ENCODE assay signal across 1 cellular context in the genomic region with DNA sequence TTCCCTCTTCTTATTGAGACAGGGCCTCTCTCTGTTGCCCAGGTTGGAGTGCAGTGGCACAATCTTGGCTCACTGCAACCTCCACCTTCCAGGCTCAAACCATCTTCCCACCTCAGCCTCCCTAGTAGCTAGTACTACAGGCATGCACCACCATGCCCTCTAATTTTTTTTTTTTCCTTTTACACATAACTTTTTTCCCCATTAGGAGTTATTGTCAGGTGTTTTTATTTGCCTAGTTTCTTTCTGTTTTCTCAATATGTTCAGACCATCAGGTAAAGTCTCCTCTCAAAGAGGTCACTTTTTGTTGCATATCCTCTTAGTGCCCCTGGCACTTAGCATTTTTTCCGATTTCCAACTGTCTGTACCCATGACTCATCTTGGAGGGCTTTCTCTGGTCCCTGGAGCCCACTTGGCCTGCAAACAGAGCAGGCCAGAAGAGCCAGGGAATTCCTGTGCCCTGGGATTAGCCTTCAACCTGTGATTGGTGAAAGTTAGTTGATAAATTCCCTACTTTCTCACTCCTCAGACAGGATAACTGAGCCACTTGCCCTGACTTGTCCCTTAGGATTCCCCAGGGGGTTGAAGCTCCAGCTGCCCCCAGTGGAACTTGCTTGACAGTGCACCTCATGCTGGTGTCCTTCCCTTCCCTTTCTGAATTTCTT.
TF ChIP-seq lines count a peak whose summit lies in the region.

No MANE protein-coding gene starts in this region.

TF ChIP-seq in HEK293, 187 proteins besides CTCF, POLR2A, EP300 and RAD21 (continued from another document and continues in another):
- TF ChIP-seq KLF17 (tag by site-specific recombination; IDR thresholded peaks at IDR 0.05): no peak
- TF ChIP-seq SALL2 (tag by site-specific recombination; IDR thresholded peaks at IDR 0.05; ENCODE audit: borderline replicate concordance): no peak
- TF ChIP-seq SCRT1 (tag by site-specific recombination; IDR thresholded peaks at IDR 0.05; ENCODE audit: borderline replicate concordance): no peak
- TF ChIP-seq ZNF626 (tag by site-specific recombination; IDR thresholded peaks at IDR 0.05): no peak
- peak; percentile 65 for TF ChIP-seq ZBTB8A (tag by site-specific recombination; IDR thresholded peaks at IDR 0.05)
- TF ChIP-seq ZFP69B (tag by site-specific recombination; IDR thresholded peaks at IDR 0.05): no peak
- no peak for TF ChIP-seq ZNF585B (tag by site-specific recombination; IDR thresholded peaks at IDR 0.05)
- TF ChIP-seq ZNF416 (tag by site-specific recombination; IDR thresholded peaks at IDR 0.05): no peak
- TF ChIP-seq ZNF16 (tag by site-specific recombination; IDR thresholded peaks at IDR 0.05; ENCODE audit: low read depth): no peak
- TF ChIP-seq ZBTB6 (tag by site-specific recombination; IDR thresholded peaks at IDR 0.05): no peak
- no peak for TF ChIP-seq ZNF302 (tag by site-specific recombination; IDR thresholded peaks at IDR 0.05; ENCODE audit: low read depth)
- TF ChIP-seq ZSCAN4 (tag by site-specific recombination; IDR thresholded peaks at IDR 0.05): no peak
- TF ChIP-seq ZNF549 (tag by site-specific recombination; IDR thresholded peaks at IDR 0.05): no peak
- TF ChIP-seq ZNF677 (tag by site-specific recombination; IDR thresholded peaks at IDR 0.05): no peak
- TF ChIP-seq ZNF175 (tag by site-specific recombination; IDR thresholded peaks at IDR 0.05): no peak
- TF ChIP-seq ZSCAN18 (tag by site-specific recombination; IDR thresholded peaks at IDR 0.05): no peak
- TF ChIP-seq ZNF394 (tag by site-specific recombination; IDR thresholded peaks at IDR 0.05; ENCODE audit: borderline replicate concordance): peak; percentile 50; the same call in 1 of the 2 replicates
- peak; percentile 38; the same call in 1 of the 2 replicates for TF ChIP-seq ZNF639 (tag by site-specific recombination; IDR thresholded peaks at IDR 0.05)
- peak; percentile 56 for TF ChIP-seq GLIS1 (tag by site-specific recombination; IDR thresholded peaks at IDR 0.05)
- no peak for TF ChIP-seq ZNF560 (tag by site-specific recombination; IDR thresholded peaks at IDR 0.05; ENCODE audit: borderline replicate concordance)
- TF ChIP-seq, protein P1, sequence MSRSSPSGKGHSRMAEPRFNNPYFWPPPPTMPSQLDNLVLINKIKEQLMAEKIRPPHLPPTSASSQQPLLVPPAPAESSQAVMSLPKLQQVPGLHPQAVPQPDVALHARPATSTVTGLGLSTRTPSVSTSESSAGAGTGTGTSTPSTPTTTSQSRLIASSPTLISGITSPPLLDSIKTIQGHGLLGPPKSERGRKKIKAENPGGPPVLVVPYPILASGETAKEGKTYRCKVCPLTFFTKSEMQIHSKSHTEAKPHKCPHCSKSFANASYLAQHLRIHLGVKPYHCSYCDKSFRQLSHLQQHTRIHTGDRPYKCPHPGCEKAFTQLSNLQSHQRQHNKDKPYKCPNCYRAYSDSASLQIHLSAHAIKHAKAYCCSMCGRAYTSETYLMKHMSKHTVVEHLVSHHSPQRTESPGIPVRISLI (tag by site-specific recombination; IDR thresholded peaks at IDR 0.05): peak; percentile 92
- no peak for TF ChIP-seq ZNF768 (tag by site-specific recombination; IDR thresholded peaks at IDR 0.05)
- TF ChIP-seq ZNF114 (tag by site-specific recombination; IDR thresholded peaks at IDR 0.05): no peak
- TF ChIP-seq INSM2 (tag by site-specific recombination; IDR thresholded peaks at IDR 0.05): peak; percentile 86
- TF ChIP-seq GLIS2 (tag by site-specific recombination; IDR thresholded peaks at IDR 0.05): no peak
- no peak for TF ChIP-seq ZNF473 (tag by site-specific recombination; IDR thresholded peaks at IDR 0.05)
- no peak for TF ChIP-seq ZBTB49 (tag by site-specific recombination; IDR thresholded peaks at IDR 0.05; ENCODE audit: low read depth)
- TF ChIP-seq, protein P2, sequence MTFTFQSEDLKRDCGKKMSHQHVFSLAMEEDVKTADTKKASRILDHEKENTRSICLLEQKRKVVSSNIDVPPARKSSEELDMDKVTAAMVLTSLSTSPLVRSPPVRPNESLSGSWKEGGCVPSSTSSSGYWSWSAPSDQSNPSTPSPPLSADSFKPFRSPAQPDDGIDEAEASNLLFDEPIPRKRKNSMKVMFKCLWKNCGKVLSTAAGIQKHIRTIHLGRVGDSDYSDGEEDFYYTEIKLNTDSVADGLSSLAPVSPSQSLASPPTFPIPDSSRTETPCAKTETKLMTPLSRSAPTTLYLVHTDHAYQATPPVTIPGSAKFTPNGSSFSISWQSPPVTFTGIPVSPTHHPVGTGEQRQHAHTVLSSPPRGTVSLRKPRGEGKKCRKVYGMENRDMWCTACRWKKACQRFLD (tag by site-specific recombination; IDR thresholded peaks at IDR 0.05): no peak
- no peak for TF ChIP-seq ZNF777 (tag by site-specific recombination; IDR thresholded peaks at IDR 0.05; ENCODE audit: borderline replicate concordance)
- no peak for TF ChIP-seq ZNF555 (tag by site-specific recombination; conservative IDR thresholded peaks at IDR 0.05)
- TF ChIP-seq ZNF292 (tag by site-specific recombination; IDR thresholded peaks at IDR 0.05; ENCODE audit: borderline replicate concordance, low read depth): no peak
- TF ChIP-seq SP7 (tag by site-specific recombination; IDR thresholded peaks at IDR 0.05): peak; percentile 36; the same call in 1 of the 2 replicates
- TF ChIP-seq ZNF10 (tag by site-specific recombination; IDR thresholded peaks at IDR 0.05): no peak
- no peak for TF ChIP-seq ZNF223 (tag by site-specific recombination; IDR thresholded peaks at IDR 0.05)
- no peak; the same call in 1 of the 2 replicates for TF ChIP-seq ZNF664 (tag by site-specific recombination; IDR thresholded peaks at IDR 0.05)
- no peak for TF ChIP-seq ZSCAN16 (tag by site-specific recombination; IDR thresholded peaks at IDR 0.05)
- peak; percentile 44; the same call in 1 of the 2 replicates for TF ChIP-seq KLF10 (tag by site-specific recombination; IDR thresholded peaks at IDR 0.05)
- no peak for TF ChIP-seq ZNF140 (tag by site-specific recombination; IDR thresholded peaks at IDR 0.05)
- TF ChIP-seq, protein P3, sequence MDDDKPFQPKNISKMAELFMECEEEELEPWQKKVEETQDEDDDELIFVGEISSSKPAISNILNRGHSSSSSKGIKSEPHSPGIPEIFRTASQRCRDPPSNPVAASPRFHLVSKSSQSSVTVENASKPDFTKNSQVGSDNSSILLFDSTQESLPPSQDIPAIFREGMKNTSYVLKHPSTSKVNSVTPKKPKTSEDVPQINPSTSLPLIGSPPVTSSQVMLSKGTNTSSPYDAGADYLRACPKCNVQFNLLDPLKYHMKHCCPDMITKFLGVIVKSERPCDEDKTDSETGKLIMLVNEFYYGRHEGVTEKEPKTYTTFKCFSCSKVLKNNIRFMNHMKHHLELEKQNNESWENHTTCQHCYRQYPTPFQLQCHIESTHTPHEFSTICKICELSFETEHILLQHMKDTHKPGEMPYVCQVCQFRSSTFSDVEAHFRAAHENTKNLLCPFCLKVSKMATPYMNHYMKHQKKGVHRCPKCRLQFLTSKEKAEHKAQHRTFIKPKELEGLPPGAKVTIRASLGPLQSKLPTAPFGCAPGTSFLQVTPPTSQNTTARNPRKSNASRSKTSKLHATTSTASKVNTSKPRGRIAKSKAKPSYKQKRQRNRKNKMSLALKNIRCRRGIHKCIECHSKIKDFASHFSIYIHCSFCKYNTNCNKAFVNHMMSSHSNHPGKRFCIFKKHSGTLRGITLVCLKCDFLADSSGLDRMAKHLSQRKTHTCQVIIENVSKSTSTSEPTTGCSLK (tag by site-specific recombination; IDR thresholded peaks at IDR 0.05): no peak
- TF ChIP-seq WT1 (tag by site-specific recombination; IDR thresholded peaks at IDR 0.05): no peak
- TF ChIP-seq ZNF513 (tag by site-specific recombination; IDR thresholded peaks at IDR 0.05): no peak
- no peak for TF ChIP-seq ZNF155 (tag by site-specific recombination; IDR thresholded peaks at IDR 0.05)
